ENCODE assay signal across 1 cellular context in genomic region chr1:40803447-40803846, GRCh38.
TF ChIP-seq lines count a peak whose summit lies in the region.

No MANE protein-coding gene starts in this region.

TF ChIP-seq in HepG2, 621 proteins besides CTCF, POLR2A, EP300 and RAD21 (continued from another document):
- TF ChIP-seq HDAC2 (CRISPR knock-in tag; IDR thresholded peaks at IDR 0.05), result no peak
